ENCODE assay signal across 8 cellular contexts in genomic region chr1:59759156-59759925, GRCh38. TPM values are rescaled to one million over a fixed set of nuclear protein-coding genes. Genes with fewer than 3 reads are reported as not detected.
DNase-seq lines count a peak whose midpoint lies in the region; FAIRE-seq and TF ChIP-seq lines count a peak whose summit lies in the region.

No MANE protein-coding gene starts in this region.

- H3K27ac ChIP-seq in RWPE1 (no peak overlapping the region), neuronal stem cell (replicated peaks; ENCODE audit: low read length) (no peak overlapping the region), stomach smooth muscle (ENCODE audit: low read length) (peak overlapping the region; percentile 41)

- no peak overlapping the region for H3K4ac ChIP-seq in neuronal stem cell (ENCODE audit: low read length)

- no peak overlapping the region for H3K23ac ChIP-seq in neuronal stem cell (ENCODE audit: low read depth, low read length, poor library complexity)

- H3K14ac ChIP-seq in neuronal stem cell (ENCODE audit: low read length) = no peak overlapping the region

- no peaks in the 10 kb centered on the region for H3K4me1 ChIP-seq in ES-I3 (ENCODE audit: insufficient read depth, low read length)
- H3K4me1 ChIP-seq in neuronal stem cell (ENCODE audit: control insufficient read depth in 2 of 2, insufficient read depth in 1 of 2, low read depth in 1 of 2, low read length in 2 of 2) = no peaks in the 10 kb centered on the region
- H3K4me1 ChIP-seq in stomach smooth muscle (ENCODE audit: control insufficient read depth, insufficient read depth, low read length) = peaks cover 9% of the 10 kb centered on the region

- no peak overlapping the region for H3K27ac Mint-ChIP-seq in activated T-helper 2 cell treated with anti-CD3 and anti-CD28 coated beads, Interferon-gamma antibody, Interleukin-2, Interleukin-4, amounts not matched to agents 10 μg/mL and 5 μg/mL and 100 μg/mL, durations not matched to agents 14 hours and 24 hours and 36 hours

- peak; percentile 96 for TF ChIP-seq CTCF in LNCaP clone FGC (IDR thresholded peaks at IDR 0.05; ENCODE audit: control insufficient read depth, extremely low read depth, insufficient read depth)
- peak; percentile 93 for TF ChIP-seq CTCF in RWPE1 (conservative IDR thresholded peaks at IDR 0.05; ENCODE audit: low read depth)
- TF ChIP-seq CTCF in fibroblast of villous mesenchyme (IDR thresholded peaks at IDR 0.05; ENCODE audit: insufficient read depth, low read depth, low read length) = peak; percentile 97

- H2BK120ac ChIP-seq in neuronal stem cell (ENCODE audit: low read depth, low read length) = no peak overlapping the region

- DNase-seq in H54 (ENCODE audit: insufficient read length, low spot score) (peak; percentile 57), LNCaP clone FGC (ENCODE audit: low read depth) (peak; percentile 61), RWPE1 (ENCODE audit: low spot score) (peak; percentile 86), fibroblast of villous mesenchyme (ENCODE audit: low read depth) (peak; percentile 89), neuronal stem cell (ENCODE audit: low spot score) (peak; percentile 68)
- peak; percentile 56 for DNase-seq in activated T-helper 2 cell treated with anti-CD3 and anti-CD28 coated beads, Interferon-gamma antibody, Interleukin-2, Interleukin-4, amounts not matched to agents 10 μg/mL and 5 μg/mL and 100 μg/mL, durations not matched to agents 14 hours and 24 hours and 36 hours (ENCODE audit: low spot score)

- no peak for TF ChIP-seq POLR2A in H54 (IDR thresholded peaks at IDR 0.05; ENCODE audit: low read depth, low read length)

- 0 out of 2 replicates have a peak overlapping the region, but pooled peaks have one; percentile 14 for H3K9ac ChIP-seq in ES-I3 (ENCODE audit: low read depth, low read length)
- H3K9ac ChIP-seq in neuronal stem cell (ENCODE audit: low read depth, low read length, poor library complexity) = no peak overlapping the region
- peak overlapping the region; percentile 49 to 68 for H3K9ac ChIP-seq in stomach smooth muscle (ENCODE audit: low read length in 2 of 2)

- no peaks in the 10 kb centered on the region for H3K9me3 Mint-ChIP-seq in activated T-helper 2 cell treated with anti-CD3 and anti-CD28 coated beads, Interferon-gamma antibody, Interleukin-2, Interleukin-4, amounts not matched to agents 10 μg/mL and 5 μg/mL and 100 μg/mL, durations not matched to agents 14 hours and 24 hours and 36 hours

- POLR2A ChIA-PET in RWPE1 (lab: Yijun Ruan, JAX; ENCODE audit: low non-redundant PET) = no interaction called here

- H3K4me2 ChIP-seq in neuronal stem cell (ENCODE audit: insufficient read depth, low read length, poor library complexity, severe bottlenecking) = peak overlapping the region; percentile 32

- no peaks in the 10 kb centered on the region for H3K36me3 Mint-ChIP-seq in activated T-helper 2 cell treated with anti-CD3 and anti-CD28 coated beads, Interferon-gamma antibody, Interleukin-2, Interleukin-4, amounts not matched to agents 10 μg/mL and 5 μg/mL and 100 μg/mL, durations not matched to agents 14 hours and 24 hours and 36 hours (ENCODE audit: low read depth)

- H2AK5ac ChIP-seq in neuronal stem cell (ENCODE audit: low read depth, low read length) = no peak overlapping the region

- no peak overlapping the region for H2BK15ac ChIP-seq in neuronal stem cell (ENCODE audit: low read length)

- no CpG with 5 or more reads among the region's 11 CpGs for WGBS in neuronal stem cell (ENCODE audit: extremely low coverage in 2 of 2, insufficient read length in 2 of 2, insufficient replicate concordance in 1 of 2), 2 donors

- H3K9me3 ChIP-seq in ES-I3 (ENCODE audit: control insufficient read depth, insufficient read depth, low read length) (no peaks in the 10 kb centered on the region), neuronal stem cell (replicated peaks in 1 of 2; ENCODE audit: control insufficient read depth in 2 of 2, insufficient read depth in 1 of 2, low read depth in 1 of 2, low read length in 2 of 2) (no peaks in the 10 kb centered on the region), stomach smooth muscle (ENCODE audit: control insufficient read depth in 2 of 2, low read length in 2 of 2) (no peaks in the 10 kb centered on the region)

- CTCF ChIA-PET in RWPE1 (lab: Yijun Ruan, JAX) = interaction anchor here (0.6 to 2.0 kb wide), 15 partner anchors 11 to 1048 kb away, joined by 3 to 6 read pairs (median 3); no protein-coding TSS in a partner anchor

- no peak overlapping the region for H3K18ac ChIP-seq in neuronal stem cell (ENCODE audit: low read length)

- H3K36me3 ChIP-seq in ES-I3 (ENCODE audit: insufficient read depth, low read length) (no peaks in the 10 kb centered on the region), neuronal stem cell (replicated peaks in 1 of 2; ENCODE audit: control insufficient read depth in 2 of 2, insufficient read depth in 2 of 2, low read length in 2 of 2) (no peaks in the 10 kb centered on the region), stomach smooth muscle (ENCODE audit: control insufficient read depth in 2 of 2, insufficient read depth in 2 of 2, low read length in 2 of 2) (no peaks in the 10 kb centered on the region)

- H4K91ac ChIP-seq in neuronal stem cell (ENCODE audit: low read depth, low read length, poor library complexity) = no peak overlapping the region

- no peaks in the 10 kb centered on the region for H3K27me3 Mint-ChIP-seq in activated T-helper 2 cell treated with anti-CD3 and anti-CD28 coated beads, Interferon-gamma antibody, Interleukin-2, Interleukin-4, amounts not matched to agents 10 μg/mL and 5 μg/mL and 100 μg/mL, durations not matched to agents 14 hours and 24 hours and 36 hours (ENCODE audit: low read depth)

- H3K27me3 ChIP-seq in neuronal stem cell (ENCODE audit: control insufficient read depth in 3 of 3, insufficient read depth in 3 of 3, low read depth in 1 of 3, low read length in 3 of 3) = no peaks in the 10 kb centered on the region
- H3K27me3 ChIP-seq in stomach smooth muscle (ENCODE audit: control insufficient read depth in 1 of 2, insufficient read depth in 2 of 2, low read length in 2 of 2) = no peaks in the 10 kb centered on the region

- no peak overlapping the region for H3K4me3 Mint-ChIP-seq in activated T-helper 2 cell treated with anti-CD3 and anti-CD28 coated beads, Interferon-gamma antibody, Interleukin-2, Interleukin-4, amounts not matched to agents 10 μg/mL and 5 μg/mL and 100 μg/mL, durations not matched to agents 14 hours and 24 hours and 36 hours (ENCODE audit: low read depth)

- H3K4me3 ChIP-seq in LNCaP clone FGC (ENCODE audit: low read depth, low read length) = 0 out of 2 replicates have a peak overlapping the region, but pooled peaks have one; percentile 19
- no peak overlapping the region for H3K4me3 ChIP-seq in fibroblast of villous mesenchyme (ENCODE audit: low read depth, low read length)
- H3K4me3 ChIP-seq in neuronal stem cell (ENCODE audit: low read length in 2 of 2) = peak overlapping the region in 1 of 2 donors; percentile 8
- peak overlapping the region; percentile 38 to 73 for H3K4me3 ChIP-seq in stomach smooth muscle (ENCODE audit: low read length in 2 of 2)

- H3K79me1 ChIP-seq in neuronal stem cell (ENCODE audit: low read depth, low read length) = no peaks in the 10 kb centered on the region

- H3K4me1 Mint-ChIP-seq in activated T-helper 2 cell treated with anti-CD3 and anti-CD28 coated beads, Interferon-gamma antibody, Interleukin-2, Interleukin-4, amounts not matched to agents 10 μg/mL and 5 μg/mL and 100 μg/mL, durations not matched to agents 14 hours and 24 hours and 36 hours (ENCODE audit: low read depth) = peaks cover 2% of the 10 kb centered on the region

- FAIRE-seq in H54 (lab: Jason Lieb, UNC) = peak; percentile 95

- H2BK5ac ChIP-seq in neuronal stem cell (ENCODE audit: low read length) = no peak overlapping the region

- no peak overlapping the region for H4K8ac ChIP-seq in neuronal stem cell (ENCODE audit: low read depth, low read length)

- H2BK12ac ChIP-seq in neuronal stem cell (ENCODE audit: low read length) = no peak overlapping the region

- peak overlapping the region; percentile 82 for H2AFZ ChIP-seq in neuronal stem cell (ENCODE audit: low read length)

- intact Hi-C loops in activated T-helper 2 cell treated with anti-CD3 and anti-CD28 coated beads, Interferon-gamma antibody, Interleukin-2, Interleukin-4, amounts not matched to agents 10 μg/mL and 5 μg/mL and 100 μg/mL, durations not matched to agents 14 hours and 24 hours and 36 hours (cut with micrococcal nuclease) = loop anchor here (2.0 to 5.0 kb wide), 3 partner anchors 1019 to 1242 kb away; no protein-coding TSS in a partner anchor

RNA-seq across cellular contexts. Expression of gene HOOK1, which starts 55.4 kb away (rescaled TPM):
- total RNA-seq in activated T-helper 2 cell treated with anti-CD3 and anti-CD28 coated beads, Interferon-gamma antibody, Interleukin-2, Interleukin-4, amounts not matched to agents 10 μg/mL and 5 μg/mL and 100 μg/mL, durations not matched to agents 14 hours and 24 hours and 36 hours = 0.90 and 1.4 TPM in 2 replicates
- not detected in 2 replicates for total RNA-seq in fibroblast of villous mesenchyme
- 5.4 TPM for polyA plus RNA-seq in neuronal stem cell (2013, experiment 1 of 2)
- polyA plus RNA-seq in neuronal stem cell (2013, experiment 2 of 2) = 5.0 TPM
